9 cellular contexts compared by ENCODE assay signal in the genomic region with DNA sequence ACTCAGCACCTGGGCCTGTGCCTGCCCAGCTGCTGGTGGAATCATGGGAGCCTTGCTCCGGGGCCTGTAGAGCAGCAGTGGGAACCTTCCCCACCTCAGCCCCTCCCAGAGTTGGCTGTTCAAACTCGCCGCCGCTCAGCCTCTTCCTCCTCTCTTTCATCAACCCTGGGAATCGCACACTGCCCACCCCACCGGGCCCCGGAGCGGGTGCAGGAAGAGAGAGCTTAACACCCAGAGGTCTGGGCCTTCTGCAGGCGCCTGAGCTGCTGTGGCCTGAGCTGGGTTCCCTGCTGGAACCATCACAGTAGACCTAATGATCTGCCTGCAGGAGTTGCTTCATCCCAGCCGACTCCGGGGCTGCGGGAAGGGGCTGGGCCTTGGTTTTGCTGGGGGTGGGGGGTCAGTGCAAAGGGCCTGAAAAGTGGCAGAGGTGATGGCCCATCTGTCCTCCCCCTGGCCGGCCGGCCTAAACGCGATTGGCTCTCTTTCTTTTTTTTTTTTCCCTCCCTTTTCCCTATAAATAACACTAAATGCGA.
A peak's percentile ranks its signal among the peaks of the same experiment; 100 is the strongest.
DNase-seq lines count a peak whose midpoint lies in the region; ATAC-seq, FAIRE-seq and TF ChIP-seq lines count a peak whose summit lies in the region.
"Had no signal": no experiment of that assay in that cellular context is flagged by ENCODE, and none has a peak within 500 bp of the region (broad histone marks: within the 10 kb centered on the region; RNA-seq: fewer than 3 reads in every experiment).

No MANE protein-coding gene starts in this region.

- intact Hi-C loops in left colon (cut with DNase I, micrococcal nuclease): no loop called here

- no peaks in the 10 kb centered on the region for H3K27me3 Mint-ChIP-seq in T-helper 17 cell

- H3K36me3 ChIP-seq in fibroblast of lung (ENCODE audit: control insufficient read depth, insufficient read depth, low read length): peaks cover 14% of the 10 kb centered on the region
- H3K36me3 ChIP-seq in skeletal muscle tissue (ENCODE audit: control insufficient read depth in 3 of 3, insufficient read depth in 3 of 3, low read length in 3 of 3): peaks cover 0 to 4% (median 0%) of the 10 kb centered on the region in 3 donors

- H3K27ac Mint-ChIP-seq in T-helper 17 cell: peak overlapping the region; percentile 99

- peaks cover 43% of the 10 kb centered on the region for H3K4me1 ChIP-seq in fibroblast of lung (ENCODE audit: control insufficient read depth, extremely low read depth, insufficient read depth, low read length)
- H3K4me1 ChIP-seq in skeletal muscle tissue (ENCODE audit: control insufficient read depth in 3 of 3, insufficient read depth in 3 of 3, low read length in 3 of 3): peaks cover 38 to 78% (median 56%) of the 10 kb centered on the region in 3 donors

- DNase-seq in GM18507 (ENCODE audit: extremely low spot score, insufficient read length, low read depth) (no peak), T-helper 17 cell (no peak), fibroblast of lung (ENCODE audit: low read depth in 2 of 2) (no peak), NCI-H2107 treated with DMSO at 0.1 percent for 48 hours (lab: John Stamatoyannopoulos, UW; ENCODE audit: unreplicated experiment) (no peak), left colon (no peak)
- no peak for DNase-seq in stimulated activated CD4-positive, alpha-beta T cell treated with anti-CD3 and anti-CD28 coated beads, Interleukin-4, amount 100 ng/mL, for 24 hours

- H4K20me1 ChIP-seq in fibroblast of lung (ENCODE audit: control insufficient read depth, extremely low read depth, insufficient read depth, low read length): peaks cover 2% of the 10 kb centered on the region

- no peak overlapping the region for H2AFZ ChIP-seq in fibroblast of lung (ENCODE audit: low read length)

- H3K27me3 ChIP-seq in fibroblast of lung (ENCODE audit: control insufficient read depth, insufficient read depth, low read length) (no peaks in the 10 kb centered on the region), skeletal muscle tissue (ENCODE audit: control insufficient read depth in 3 of 3, insufficient read depth in 3 of 3, low read length in 3 of 3) (no peaks in the 10 kb centered on the region)

- H3K9me3 ChIP-seq in T-helper 17 cell (ENCODE audit: control insufficient read depth, low read length, poor library complexity, severe bottlenecking) (no peaks in the 10 kb centered on the region), fibroblast of lung (ENCODE audit: control insufficient read depth, insufficient read depth, low read depth, low read length) (no peaks in the 10 kb centered on the region), skeletal muscle tissue (ENCODE audit: control insufficient read depth in 3 of 3, low read length in 3 of 3) (no peaks in the 10 kb centered on the region)

- no peak overlapping the region for H3K4me2 ChIP-seq in fibroblast of lung (ENCODE audit: extremely low read depth, insufficient read depth, low read length)

- ATAC-seq in T-helper 17 cell: no peak
- ATAC-seq in left colon: no peak
- ATAC-seq in HG03159 (IDR thresholded peaks at IDR 0.05; ENCODE audit: unreplicated experiment): no peak

- peaks cover 99% of the 10 kb centered on the region for H3K79me2 ChIP-seq in fibroblast of lung (ENCODE audit: control insufficient read depth, insufficient read depth, low read length)

- no peak for TF ChIP-seq CTCF in fibroblast of lung (conservative IDR thresholded peaks at IDR 0.05 in 1 of 2, IDR thresholded peaks at IDR 0.05 in 1 of 2; ENCODE audit: low read depth in 1 of 2, low read length in 2 of 2)

- H3K27ac ChIP-seq in fibroblast of lung (ENCODE audit: insufficient read depth, low read length): peak overlapping the region; percentile 69
- H3K27ac ChIP-seq in skeletal muscle tissue (ENCODE audit: low read depth, low read length): peak overlapping the region; percentile 7

- H3K4me3 Mint-ChIP-seq in T-helper 17 cell: peak overlapping the region; percentile 96

- peaks cover 12% of the 10 kb centered on the region for H3K36me3 Mint-ChIP-seq in T-helper 17 cell (ENCODE audit: low read depth)

- H3K4me3 ChIP-seq in fibroblast of lung (replicated peaks in 1 of 4; ENCODE audit: control extremely low read depth in 1 of 4, insufficient read depth in 1 of 4, low read depth in 3 of 4, low read length in 4 of 4) (no peak overlapping the region), skeletal muscle tissue (ENCODE audit: low read length in 3 of 3) (no peak overlapping the region)

- FAIRE-seq in GM18507 (lab: Jason Lieb, UNC): peak; percentile 5
- FAIRE-seq: frontal cortex had no signal

- H3K4me1 Mint-ChIP-seq in T-helper 17 cell: peaks cover 63% of the 10 kb centered on the region

- H3K9ac ChIP-seq in fibroblast of lung (ENCODE audit: insufficient read depth, low read length): peak overlapping the region; percentile 59
- peak overlapping the region in 1 of 3 donors; percentile 40 for H3K9ac ChIP-seq in skeletal muscle tissue (ENCODE audit: low read depth in 1 of 3, low read length in 3 of 3)
